In the genomic region with DNA sequence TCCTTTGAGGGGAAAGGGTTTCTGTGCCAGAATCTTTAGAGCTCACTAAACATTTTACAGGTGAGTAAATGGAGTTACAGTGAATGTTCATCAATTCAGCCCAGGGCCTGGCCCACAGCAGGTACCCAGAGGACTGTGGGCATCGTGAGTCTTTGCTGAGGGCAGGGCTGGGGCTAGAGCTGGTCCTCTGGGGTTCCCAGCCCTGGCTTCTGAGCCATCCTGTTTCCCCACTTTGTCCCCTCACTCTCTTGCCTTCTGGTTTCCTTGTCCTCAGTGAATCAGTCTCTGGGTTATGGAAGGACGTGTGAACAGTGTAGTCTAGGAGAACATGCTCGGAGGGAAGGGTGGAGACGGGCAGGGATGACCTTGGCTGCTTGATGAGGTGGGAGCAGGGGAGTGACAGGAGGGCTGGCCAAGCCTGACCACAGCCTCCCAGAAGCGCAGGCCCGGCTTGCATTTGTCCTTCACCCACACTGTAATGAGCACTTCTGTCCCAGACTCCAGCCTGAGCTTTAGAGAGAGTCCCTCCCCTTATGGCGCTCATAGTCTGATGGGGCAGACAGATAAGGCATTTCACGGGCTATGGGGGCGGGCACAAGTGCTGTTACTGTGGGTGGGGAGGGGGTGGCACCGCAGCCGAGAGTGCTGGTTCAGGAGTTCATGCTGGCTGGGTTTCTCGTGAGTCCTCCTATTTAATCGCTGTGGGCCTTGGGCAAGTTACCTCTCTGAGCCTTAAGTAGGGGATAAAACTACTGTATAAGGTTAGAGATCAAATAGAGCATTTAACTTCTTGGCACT, we compare ENCODE assay signal across 8 cellular contexts. TPM values are rescaled to one million over a fixed set of nuclear protein-coding genes. Genes with fewer than 3 reads are reported as not detected.
DNase-seq lines count a peak whose midpoint lies in the region; ATAC-seq, FAIRE-seq and TF ChIP-seq lines count a peak whose summit lies in the region.

No MANE protein-coding gene starts in this region.

- 64% methylated on average over 13 of the region's 13 CpGs for WGBS in right cardiac atrium

- H3K4me3 Mint-ChIP-seq in activated T-cell treated with anti-CD3 and anti-CD28 coated beads, Interleukin-2, amount 50 U/mL, for 4 hours, result peak overlapping the region; percentile 64

- H3K4me1 Mint-ChIP-seq in activated T-cell treated with anti-CD3 and anti-CD28 coated beads, Interleukin-2, amount 50 U/mL, for 4 hours (ENCODE audit: low read depth), result peaks cover 76% of the 10 kb centered on the region

- H3K9me3 ChIP-seq in right cardiac atrium (ENCODE audit: control insufficient read depth, low read length), result no peaks in the 10 kb centered on the region

- peaks cover 12% of the 10 kb centered on the region for H3K4me1 ChIP-seq in right cardiac atrium (ENCODE audit: control insufficient read depth, insufficient read depth, low read length)

- intact Hi-C loops in right cardiac atrium (cut with DNase I), result no loop called here

- H3K27me3 ChIP-seq in right cardiac atrium (ENCODE audit: control insufficient read depth, insufficient read depth), result no peaks in the 10 kb centered on the region

- in situ Hi-C loops in KBM-7 (cut with MboI; ENCODE audit: low pct_unique_long_range_greater_than_20kb, low sequenced_read_pairs) (no loop called here), ACHN (cut with HindIII; ENCODE audit: low pct_ligation_motif_present, low pct_unique_long_range_greater_than_20kb, low sequenced_read_pairs) (no loop called here)

- peak; percentile 65 to 74 for ATAC-seq in activated T-cell treated with anti-CD3 and anti-CD28 coated beads, Interleukin-2, amount 50 U/mL, for 4 hours
- ATAC-seq in right cardiac atrium, result peak; percentile 51 to 55

- DNase-seq in KBM-7, result peak; percentile 76
- peak; percentile 67 for DNase-seq in activated T-cell treated with anti-CD3 and anti-CD28 coated beads, Interleukin-2, amount 50 U/mL, for 4 hours
- peak in 2 of 3 donors; percentile 73 to 80 for DNase-seq in right cardiac atrium
- DNase-seq in stimulated activated CD4-positive, alpha-beta T cell treated with anti-CD3 and anti-CD28 coated beads, Interleukin-4, amount 100 ng/mL, for 24 hours, result peak; percentile 58
- DNase-seq in ACHN, result no peak
- DNase-seq in H54 (ENCODE audit: insufficient read length, low spot score), result no peak
- no peak for DNase-seq in SW480 (ENCODE audit: low spot score)
- DNase-seq in AG20443 (ENCODE audit: low spot score), result no peak

- H3K36me3 Mint-ChIP-seq in activated T-cell treated with anti-CD3 and anti-CD28 coated beads, Interleukin-2, amount 50 U/mL, for 4 hours (ENCODE audit: insufficient read depth), result peaks cover 46% of the 10 kb centered on the region

- no peak overlapping the region for H3K4me3 ChIP-seq in right cardiac atrium (ENCODE audit: low read length)

- no peaks in the 10 kb centered on the region for H3K9me3 Mint-ChIP-seq in activated T-cell treated with anti-CD3 and anti-CD28 coated beads, Interleukin-2, amount 50 U/mL, for 4 hours

- TF ChIP-seq POLR2A in H54 (IDR thresholded peaks at IDR 0.05; ENCODE audit: low read depth, low read length), result no peak

- no peak overlapping the region for H3K27ac ChIP-seq in right cardiac atrium (ENCODE audit: low read length)

- no peak for FAIRE-seq in H54 (lab: Jason Lieb, UNC)

- no peaks in the 10 kb centered on the region for H3K27me3 Mint-ChIP-seq in activated T-cell treated with anti-CD3 and anti-CD28 coated beads, Interleukin-2, amount 50 U/mL, for 4 hours (ENCODE audit: low read depth)

RNA-seq across cellular contexts. Expression of a gene that starts 17.3 kb away (rescaled TPM):
- 10 to 100 TPM; 39.8 to 45.7 (median 41.7) TPM for total RNA-seq in activated T-cell treated with anti-CD3 and anti-CD28 coated beads, Interleukin-2, amount 50 U/mL, for 4 hours
- 10 to 100 TPM; 36.2 to 44.8 (median 42.5) TPM for total RNA-seq in right cardiac atrium
- 20.1 TPM for polyA plus RNA-seq in right cardiac atrium

Comparison
In these comparisons a context has a peak if more than half of its experiments do, and no peak if none do; other contexts are left out.
1. DNase-seq: peak in KBM-7 (single experiment), activated T-cell treated with anti-CD3 and anti-CD28 coated beads, Interleukin-2, amount 50 U/mL, for 4 hours (single experiment), right cardiac atrium (2 of 3) and stimulated activated CD4-positive, alpha-beta T cell treated with anti-CD3 and anti-CD28 coated beads, Interleukin-4, amount 100 ng/mL, for 24 hours (single experiment); none in ACHN (single experiment), H54 (single experiment), SW480 (single experiment) and AG20443 (single experiment).